9 cellular contexts compared by ENCODE assay signal in genomic region chr16:74309789-74310781, GRCh38. TPM values are rescaled to one million over a fixed set of nuclear protein-coding genes. Genes with fewer than 3 reads are reported as not detected.
DNase-seq lines count a peak whose midpoint lies in the region; ATAC-seq and TF ChIP-seq lines count a peak whose summit lies in the region.
"Had no signal": no experiment of that assay in that cellular context is flagged by ENCODE, and none has a peak within 500 bp of the region (broad histone marks: within the 10 kb centered on the region; RNA-seq: fewer than 3 reads in every experiment).

No MANE protein-coding gene starts in this region.

- POLR2A ChIA-PET in activated CD4-positive, alpha-beta T cell treated with anti-CD3 and anti-CD28 coated beads for 36 hours (lab: Charles Lee), result no interaction called here

- no peaks in the 10 kb centered on the region for H3K4me1 Mint-ChIP-seq in activated CD4-positive, alpha-beta T cell treated with anti-CD3 and anti-CD28 coated beads for 36 hours
- no peaks in the 10 kb centered on the region for H3K4me1 Mint-ChIP-seq in nephron
- H3K4me1 Mint-ChIP-seq: activated naive CD4-positive, alpha-beta T cell treated with anti-CD3 and anti-CD28 coated beads, Interleukin-2, amount 50 U/mL, for 24 hours had no signal

- no peaks in the 10 kb centered on the region for H3K27me3 ChIP-seq in RWPE2 (ENCODE audit: insufficient read depth, poor library complexity, severe bottlenecking)

- peaks cover 27% of the 10 kb centered on the region for H3K36me3 ChIP-seq in RWPE2 (ENCODE audit: low read depth)

- H3K27ac ChIP-seq in RWPE2 (ENCODE audit: poor library complexity, severe bottlenecking), result no peak overlapping the region

- H3K36me3 Mint-ChIP-seq in activated CD4-positive, alpha-beta T cell treated with anti-CD3 and anti-CD28 coated beads for 36 hours (ENCODE audit: low read depth), result peaks cover 32% of the 10 kb centered on the region
- H3K36me3 Mint-ChIP-seq in nephron (ENCODE audit: low read depth), result peaks cover 29% of the 10 kb centered on the region

- intact Hi-C loops in activated CD4-positive, alpha-beta T cell treated with anti-CD3 and anti-CD28 coated beads for 36 hours (cut with DNase I, micrococcal nuclease), result loop anchor here (1.0 to 2.0 kb wide), 2 partner anchors 120 to 121 kb away; no protein-coding TSS in a partner anchor

- no peaks in the 10 kb centered on the region for H3K27me3 Mint-ChIP-seq in activated CD4-positive, alpha-beta T cell treated with anti-CD3 and anti-CD28 coated beads for 36 hours
- no peaks in the 10 kb centered on the region for H3K27me3 Mint-ChIP-seq in nephron (ENCODE audit: low read depth)
- H3K27me3 Mint-ChIP-seq: activated naive CD4-positive, alpha-beta T cell treated with anti-CD3 and anti-CD28 coated beads, Interleukin-2, amount 50 U/mL, for 24 hours had no signal

- no peaks in the 10 kb centered on the region for H3K4me1 ChIP-seq in RWPE2 (ENCODE audit: insufficient read depth, poor library complexity, severe bottlenecking)

- peak; percentile 42 for ATAC-seq in activated CD4-positive, alpha-beta T cell treated with anti-CD3 and anti-CD28 coated beads for 36 hours
- ATAC-seq in RWPE2 (ENCODE audit: low read depth) (peak; percentile 49; the same call in 1 of the 3 replicates), HG03520 (IDR thresholded peaks at IDR 0.05; ENCODE audit: unreplicated experiment) (no peak)

- H3K4me3 ChIP-seq in RWPE2 (ENCODE audit: severe bottlenecking) (no peak overlapping the region), epithelial cell of proximal tubule (ENCODE audit: low read depth, low read length) (no peak overlapping the region)

- peak; percentile 87 for TF ChIP-seq CTCF in RWPE2 (IDR thresholded peaks at IDR 0.05; ENCODE audit: poor library complexity, severe bottlenecking)
- TF ChIP-seq CTCF in epithelial cell of proximal tubule (conservative IDR thresholded peaks at IDR 0.05; ENCODE audit: low read depth, low read length), result peak; percentile 86
- TF ChIP-seq CTCF in nephron (IDR thresholded peaks at IDR 0.05; ENCODE audit: unreplicated experiment in 3 of 3), result peak; percentile 69 to 75 (median 72)

- no peaks in the 10 kb centered on the region for H3K9me3 Mint-ChIP-seq in activated CD4-positive, alpha-beta T cell treated with anti-CD3 and anti-CD28 coated beads for 36 hours (ENCODE audit: low read depth)
- no peaks in the 10 kb centered on the region for H3K9me3 Mint-ChIP-seq in nephron
- H3K9me3 Mint-ChIP-seq: activated naive CD4-positive, alpha-beta T cell treated with anti-CD3 and anti-CD28 coated beads, Interleukin-2, amount 50 U/mL, for 24 hours had no signal

- no peaks in the 10 kb centered on the region for H3K9me3 ChIP-seq in RWPE2 (ENCODE audit: severe bottlenecking)

- no peak overlapping the region for H3K4me3 Mint-ChIP-seq in activated CD4-positive, alpha-beta T cell treated with anti-CD3 and anti-CD28 coated beads for 36 hours
- no peak overlapping the region for H3K4me3 Mint-ChIP-seq in nephron
- H3K4me3 Mint-ChIP-seq: activated naive CD4-positive, alpha-beta T cell treated with anti-CD3 and anti-CD28 coated beads, Interleukin-2, amount 50 U/mL, for 24 hours had no signal

- CTCF ChIA-PET in activated CD4-positive, alpha-beta T cell treated with anti-CD3 and anti-CD28 coated beads for 36 hours (lab: Charles Lee), result interaction anchor here (0.6 to 2.2 kb wide), 5 partner anchors 10 to 121 kb away, joined by 3 to 9 read pairs (median 8); no protein-coding TSS in a partner anchor

- peak; percentile 30 for DNase-seq in activated CD4-positive, alpha-beta T cell treated with anti-CD3 and anti-CD28 coated beads for 36 hours
- no peak for DNase-seq in activated CD4-positive, alpha-beta T cell treated with anti-CD3 and anti-CD28 coated beads, Interleukin-2, amount 50 U/mL, for 48 hours
- DNase-seq in HT1080 (ENCODE audit: low read depth) (peak; percentile 51), RWPE2 (ENCODE audit: low spot score) (no peak), epithelial cell of proximal tubule (ENCODE audit: low read depth) (no peak), NCI-H226 (no peak)

- no peak overlapping the region for H3K27ac Mint-ChIP-seq in activated CD4-positive, alpha-beta T cell treated with anti-CD3 and anti-CD28 coated beads for 36 hours
- H3K27ac Mint-ChIP-seq in nephron, result no peak overlapping the region
- H3K27ac Mint-ChIP-seq: activated naive CD4-positive, alpha-beta T cell treated with anti-CD3 and anti-CD28 coated beads, Interleukin-2, amount 50 U/mL, for 24 hours had no signal

RNA-seq across cellular contexts. Expression of gene PSMD7, which starts 13.5 kb away (rescaled TPM):
- total RNA-seq in activated CD4-positive, alpha-beta T cell treated with anti-CD3 and anti-CD28 coated beads for 36 hours, result 100 to 1,000 TPM; 122 to 134 TPM
- total RNA-seq in HT1080 (2014; rRNA removed; shearing (Covaris generic)), result 110 and 132 TPM in 2 replicates
- polyA plus RNA-seq in HT1080 (2015; cell fraction: cytosol; rRNA removed), result 139 and 146 TPM in 2 replicates
- polyA plus RNA-seq in HT1080 (2015; cell fraction: nucleus; rRNA removed), result 97.1 and 120 TPM in 2 replicates
- total RNA-seq in epithelial cell of proximal tubule, result 99.1 and 130 TPM in 2 replicates

Comparison
In these comparisons a context has a peak if more than half of its experiments do, and no peak if none do; other contexts are left out.
1. DNase-seq: peak in activated CD4-positive, alpha-beta T cell treated with anti-CD3 and anti-CD28 coated beads for 36 hours (single experiment) and HT1080 (single experiment); none in activated CD4-positive, alpha-beta T cell treated with anti-CD3 and anti-CD28 coated beads, Interleukin-2, amount 50 U/mL, for 48 hours (0 of 2), RWPE2 (single experiment), epithelial cell of proximal tubule (single experiment) and NCI-H226 (single experiment).
2. Peak in every context shown above with its lines, with median percentiles within 50 percentile points of each other: CTCF ChIP-seq.